Comparison of ENCODE assay signal across 26 cellular contexts in the genomic region with DNA sequence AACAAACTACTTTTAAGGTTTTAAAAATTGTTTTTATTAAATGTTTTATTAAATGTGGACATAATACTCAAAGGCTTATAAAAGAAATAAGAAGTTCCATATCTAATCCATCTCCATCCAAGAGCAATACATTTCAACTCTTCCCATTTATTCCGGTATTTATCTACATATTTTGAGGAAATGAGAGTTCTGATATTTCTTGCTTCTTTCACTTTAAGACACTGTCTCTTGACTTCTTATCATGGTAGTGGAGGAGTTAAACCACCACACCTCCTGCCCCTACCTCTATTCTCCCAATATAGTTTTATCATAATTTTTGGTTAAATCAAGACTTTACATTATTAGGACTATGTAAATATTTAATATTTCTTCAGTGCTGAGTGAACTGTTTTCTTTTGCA. TPM values are rescaled to one million over a fixed set of nuclear protein-coding genes. Genes with fewer than 3 reads are reported as not detected.
"Had no signal": no experiment of that assay in that cellular context is flagged by ENCODE, and none has a peak within 500 bp of the region (broad histone marks: within the 10 kb centered on the region; RNA-seq: fewer than 3 reads in every experiment).

No MANE protein-coding gene starts in this region.

- H3K4me3 ChIP-seq: MG63, PC-9, Peyer's patch, SJCRH30 had no signal

- H3K27ac ChIP-seq: PC-9, Peyer's patch, SJCRH30 had no signal

- H3K36me3 ChIP-seq: MG63, Peyer's patch, SJCRH30 had no signal

- ATAC-seq: HepG2, Right ventricle myocardium inferior, SK-N-SH treated with all-trans-retinoic acid at 6 μM for 48 hours had no signal

- H2AFZ ChIP-seq: PC-9 had no signal

- H3K4me1 ChIP-seq: Peyer's patch, SJCRH30 had no signal

- DNase-seq: IMR-90, Karpas-422, KG1, MG63, NCI-H1092 treated with DMSO at 0.1 percent for 48 hours, NCI-H1436, NCI-H187, NCI-H2029, NCI-H2081 treated with DMSO at 0.1 percent for 48 hours, NCI-H2171, NCI-H226, NCI-H446, NCI-H510A, NCI-H524 treated with DMSO at 0.1 percent for 48 hours, NCI-H69, NCI-H774, OCI-M1, PC-9, Peyer's patch, SHP77 treated with DMSO at 0.1 percent for 48 hours, SJCRH30 had no signal

- H3K4me2 ChIP-seq: PC-9 had no signal

- H3K27me3 ChIP-seq: MG63, Peyer's patch, SJCRH30 had no signal

- H3K9me3 ChIP-seq: MG63, Peyer's patch, SJCRH30 had no signal

RNA-seq across cellular contexts. Expression of a gene that starts 40.7 kb away (rescaled TPM):
- total RNA-seq: HT1080, IMR-90, PC-9, Right ventricle myocardium inferior, RPMI7951, SJCRH30 had no signal
